ENCODE assay signal across 8 cellular contexts in the genomic region with DNA sequence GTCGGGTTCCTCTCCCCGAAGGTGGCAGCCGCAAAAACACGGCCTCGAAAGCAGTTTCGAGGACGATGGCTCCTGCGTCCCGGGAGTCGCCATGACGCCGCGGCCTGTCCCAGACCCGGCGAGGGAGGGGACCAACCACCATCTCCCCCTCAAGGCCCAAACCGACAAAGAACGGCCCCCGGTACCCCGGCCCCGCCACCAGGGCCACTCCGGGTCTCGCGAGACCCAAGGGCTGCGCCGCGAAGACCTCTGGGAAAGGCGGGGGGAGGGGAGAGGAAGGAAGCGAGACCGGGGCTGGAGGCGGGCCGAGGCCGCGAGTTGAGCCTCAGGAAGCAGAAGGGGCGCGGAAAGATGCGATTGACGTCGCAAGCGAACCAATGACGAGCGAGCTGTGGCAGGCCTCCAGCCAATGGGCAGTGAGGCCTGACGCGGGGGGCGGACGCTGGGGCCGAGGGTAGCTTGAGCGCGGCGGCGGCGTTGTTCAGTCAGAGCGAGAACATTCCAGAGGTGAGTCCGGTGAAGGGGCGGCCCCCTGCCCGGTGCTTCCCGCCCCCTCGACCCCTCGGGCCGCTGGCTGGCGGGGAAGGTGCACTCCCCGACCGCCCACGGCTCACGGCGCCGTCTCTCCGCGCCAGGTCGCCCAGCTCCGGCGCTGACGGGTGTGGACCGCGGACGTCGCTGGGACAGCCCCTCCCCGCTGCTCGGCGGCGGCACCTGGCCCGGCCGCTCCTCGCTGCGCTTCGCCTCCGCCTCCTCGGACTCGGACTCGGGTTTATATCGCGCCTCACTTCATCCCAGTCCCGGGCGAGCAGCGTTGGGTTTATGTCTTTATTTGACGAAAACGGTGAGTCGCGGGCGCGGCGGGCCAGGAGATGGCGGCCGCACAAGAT. TPM values are rescaled to one million over a fixed set of nuclear protein-coding genes. Genes with fewer than 3 reads are reported as not detected.
DNase-seq lines count a peak whose midpoint lies in the region; ATAC-seq and TF ChIP-seq lines count a peak whose summit lies in the region.

A gene (plus strand): TSS at position 484 of the 890 bp plus-strand sequence. CDS start 1,624 bp downstream, outside the sequence.

- no peaks in the 10 kb centered on the region for H3K9me3 ChIP-seq in BE2C

- POLR2A ChIA-PET in activated CD4-positive, alpha-beta T cell treated with anti-CD3 and anti-CD28 coated beads for 36 hours (lab: Charles Lee), result interaction anchor here (1.4 to 4.2 kb wide), 2 partner anchors 11 to 51 kb away, joined by 3 to 34 read pairs; a partner anchor contains a TSS

- no peaks in the 10 kb centered on the region for H3K9me3 Mint-ChIP-seq in activated CD4-positive, alpha-beta T cell treated with anti-CD3 and anti-CD28 coated beads for 36 hours (ENCODE audit: low read depth)

- H3K36me3 ChIP-seq in BE2C, result peaks cover 45% of the 10 kb centered on the region

- no peaks in the 10 kb centered on the region for H3K27me3 ChIP-seq in BE2C

- peak within 1 kb of the TSS; percentile 92 for H3K27ac Mint-ChIP-seq in activated CD4-positive, alpha-beta T cell treated with anti-CD3 and anti-CD28 coated beads for 36 hours

- no peak for TF ChIP-seq CTCF in BE2C (IDR thresholded peaks at IDR 0.05; ENCODE audit: low read depth, low read length)
- peak; percentile 37 for TF ChIP-seq CTCF in choroid plexus epithelial cell (conservative IDR thresholded peaks at IDR 0.05; ENCODE audit: low read depth, low read length)

- peak within 1 kb of the TSS; percentile 95 for H3K4me3 ChIP-seq in BE2C (ENCODE audit: low read depth, low read length)
- H3K4me3 ChIP-seq in choroid plexus epithelial cell (ENCODE audit: low read depth, low read length), result peak within 1 kb of the TSS; percentile 84

- CTCF ChIA-PET in activated CD4-positive, alpha-beta T cell treated with anti-CD3 and anti-CD28 coated beads for 36 hours (lab: Charles Lee), result interaction anchor here (0.7 to 1.0 kb wide), 5 partner anchors 9 to 60 kb away, joined by 3 to 5 read pairs (median 3); a partner anchor contains a TSS

- peaks cover 42% of the 10 kb centered on the region for H3K36me3 Mint-ChIP-seq in activated CD4-positive, alpha-beta T cell treated with anti-CD3 and anti-CD28 coated beads for 36 hours (ENCODE audit: low read depth)

- H3K4me1 ChIP-seq in BE2C, result no peaks in the 10 kb centered on the region

- ATAC-seq in HG03442 (IDR thresholded peaks at IDR 0.05; ENCODE audit: unreplicated experiment), result peak; percentile 86
- ATAC-seq in activated CD4-positive, alpha-beta T cell treated with anti-CD3 and anti-CD28 coated beads for 36 hours, result peak; percentile 91

- H3K4me1 Mint-ChIP-seq in activated CD4-positive, alpha-beta T cell treated with anti-CD3 and anti-CD28 coated beads for 36 hours, result peaks cover 53% of the 10 kb centered on the region

- H3K4me3 Mint-ChIP-seq in activated CD4-positive, alpha-beta T cell treated with anti-CD3 and anti-CD28 coated beads for 36 hours, result peak within 1 kb of the TSS; percentile 79

- intact Hi-C loops in activated CD4-positive, alpha-beta T cell treated with anti-CD3 and anti-CD28 coated beads for 36 hours (cut with DNase I, micrococcal nuclease), result loop anchor here (1.0 to 10.0 kb wide), 17 partner anchors 51 to 1688 kb away; a partner anchor contains a TSS

- no peaks in the 10 kb centered on the region for H3K27me3 Mint-ChIP-seq in activated CD4-positive, alpha-beta T cell treated with anti-CD3 and anti-CD28 coated beads for 36 hours

- DNase-seq in BE2C (peak; percentile 99), GM19238 (ENCODE audit: insufficient read length, low spot score) (peak; percentile 94), NCI-H524 (lab: John Stamatoyannopoulos, UW) (peak; percentile 99 to 100), choroid plexus epithelial cell (ENCODE audit: low read depth) (peak; percentile 99), kidney glomerular epithelial cell (lab: John Stamatoyannopoulos, UW) (peak; percentile 97)
- DNase-seq in activated CD4-positive, alpha-beta T cell treated with anti-CD3 and anti-CD28 coated beads for 36 hours, result peak; percentile 99
- peak; percentile 95 to 98 for DNase-seq in stimulated activated CD4-positive, alpha-beta T cell treated with anti-CD3 and anti-CD28 coated beads, Interleukin-1b, Interleukin-23, amount 100 ng/mL, for 1 hour (ENCODE audit: low read depth in 2 of 2)

RNA-seq across cellular contexts. Expression of the gene that starts here (rescaled TPM):
- polyA plus RNA-seq in BE2C (2012; ENCODE audit: insufficient read depth, insufficient read length, low read depth), result 442 TPM
- 100 to 1,000 TPM; 222 to 234 TPM for total RNA-seq in activated CD4-positive, alpha-beta T cell treated with anti-CD3 and anti-CD28 coated beads for 36 hours

Comparison
In these comparisons a context has a peak if more than half of its experiments do, and no peak if none do; other contexts are left out.
1. Peak in every context shown above with its lines: DNase-seq, ATAC-seq and H3K4me3 ChIP-seq.